ENCODE assay signal across 27 cellular contexts in the genomic region with DNA sequence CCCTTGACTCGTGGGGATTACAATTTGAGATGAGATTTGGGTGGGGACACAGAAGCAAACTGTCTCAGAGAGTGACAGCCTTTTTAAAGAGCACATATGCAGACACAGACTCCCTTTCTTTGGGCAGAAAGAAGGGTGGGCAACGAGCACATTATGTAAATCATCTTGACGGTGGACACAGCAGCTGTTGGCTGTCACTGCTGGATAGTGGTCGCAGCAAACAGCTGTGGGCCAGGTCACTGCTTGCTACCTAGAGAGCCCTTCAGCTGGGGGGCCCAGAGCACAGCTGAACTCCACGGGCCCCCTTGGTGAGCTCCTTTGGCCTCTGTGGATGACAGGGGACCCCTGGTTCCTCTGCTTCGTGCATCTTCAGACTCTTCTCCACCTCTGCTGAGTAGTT.
"Had no signal": no experiment of that assay in that cellular context is flagged by ENCODE, and none has a peak within 500 bp of the region (broad histone marks: within the 10 kb centered on the region; RNA-seq: fewer than 3 reads in every experiment).

No MANE protein-coding gene starts in this region.

- H3K27ac Mint-ChIP-seq: activated CD4-positive, alpha-beta memory T cell treated with anti-CD3 and anti-CD28 coated beads, Interleukin-2, amount 10 ng/mL, durations not matched to agents 7 days and 5 days; activated CD4-positive, alpha-beta T cell treated with anti-CD3 and anti-CD28 coated beads, Interleukin-2, amount 10 ng/mL, durations not matched to agents 7 days and 5 days; WTC11 had no signal

- H3K4me3 Mint-ChIP-seq: activated CD4-positive, alpha-beta memory T cell treated with anti-CD3 and anti-CD28 coated beads, Interleukin-2, amount 10 ng/mL, durations not matched to agents 7 days and 5 days; activated CD4-positive, alpha-beta T cell treated with anti-CD3 and anti-CD28 coated beads, Interleukin-2, amount 10 ng/mL, durations not matched to agents 7 days and 5 days; activated T-cell treated with anti-CD3 and anti-CD28 coated beads, Interleukin-2, amount 50 U/mL, for 24 hours; activated T-cell treated with anti-CD3 and anti-CD28 coated beads, Interleukin-2, amount 50 U/mL, for 72 hours; WTC11 had no signal

- H3K4me3 ChIP-seq: body of pancreas, esophagus squamous epithelium had no signal

- DNase-seq: activated CD4-positive, alpha-beta memory T cell treated with anti-CD3 and anti-CD28 coated beads, Interleukin-2, amount 10 ng/mL, durations not matched to agents 7 days and 5 days; activated CD4-positive, alpha-beta T cell treated with anti-CD3 and anti-CD28 coated beads for 1 hour; activated CD4-positive, alpha-beta T cell treated with anti-CD3 and anti-CD28 coated beads for 4 hours; activated CD4-positive, alpha-beta T cell treated with anti-CD3 and anti-CD28 coated beads, Interleukin-2, amount 10 ng/mL, durations not matched to agents 7 days and 5 days; activated CD4-positive, alpha-beta T cell treated with anti-CD3 and anti-CD28 coated beads, Interleukin-2, amount 50 U/mL, for 4 hours; activated CD8-positive, alpha-beta memory T cell treated with anti-CD3 and anti-CD28 coated beads, Interleukin-2, amount 50 U/mL, for 48 hours; activated effector memory CD4-positive, alpha-beta T cell treated with Interleukin-2 at 50 U/mL for 16 hours; activated gamma-delta T cell treated with Interleukin-2 at 50 U/mL for 16 hours; activated naive CD4-positive, alpha-beta T cell treated with anti-CD3 and anti-CD28 coated beads, Interleukin-2, amount 50 U/mL, for 16 hours; activated T-cell treated with anti-CD3 and anti-CD28 coated beads for 4 hours; activated T-cell treated with anti-CD3 and anti-CD28 coated beads, Interleukin-2, amount 50 U/mL, for 24 hours; activated T-cell treated with anti-CD3 and anti-CD28 coated beads, Interleukin-2, amount 50 U/mL, for 72 hours; amniotic stem cell; anterior cingulate cortex; body of pancreas; caudate nucleus; cortex of kidney; dermis blood vessel endothelial cell; effector CD4-positive, alpha-beta T cell; effector memory CD8-positive, alpha-beta T cell; erythroblast; esophagus squamous epithelium; hippocampal formation; T-helper 2 cell had no signal

- H3K9me3 Mint-ChIP-seq: activated CD4-positive, alpha-beta memory T cell treated with anti-CD3 and anti-CD28 coated beads, Interleukin-2, amount 10 ng/mL, durations not matched to agents 7 days and 5 days; activated CD4-positive, alpha-beta T cell treated with anti-CD3 and anti-CD28 coated beads, Interleukin-2, amount 10 ng/mL, durations not matched to agents 7 days and 5 days; activated T-cell treated with anti-CD3 and anti-CD28 coated beads, Interleukin-2, amount 50 U/mL, for 24 hours; effector memory CD8-positive, alpha-beta T cell; WTC11 had no signal

- H3K36me3 Mint-ChIP-seq: WTC11 had no signal

- H3K27ac ChIP-seq: body of pancreas, esophagus squamous epithelium, VCaP had no signal

- H3K27me3 Mint-ChIP-seq: activated naive CD8-positive, alpha-beta T cell; activated T-cell treated with anti-CD3 and anti-CD28 coated beads, Interleukin-2, amount 50 U/mL, for 24 hours; effector memory CD8-positive, alpha-beta T cell had no signal

- H3K27me3 ChIP-seq: body of pancreas had no signal

- H3K9me3 ChIP-seq: body of pancreas, esophagus squamous epithelium had no signal

- ATAC-seq: activated T-cell treated with anti-CD3 and anti-CD28 coated beads, Interleukin-2, amount 50 U/mL, for 72 hours; body of pancreas; effector memory CD8-positive, alpha-beta T cell; WTC11 had no signal
